ENCODE assay signal across 18 cellular contexts in genomic region chr14:55540847-55541773, GRCh38. TPM values are rescaled to one million over a fixed set of nuclear protein-coding genes. Genes with fewer than 3 reads are reported as not detected.
A peak's percentile ranks its signal among the peaks of the same experiment; 100 is the strongest.
DNase-seq lines count a peak whose midpoint lies in the region; ATAC-seq, FAIRE-seq and TF ChIP-seq lines count a peak whose summit lies in the region.
"Had no signal": no experiment of that assay in that cellular context is flagged by ENCODE, and none has a peak within 500 bp of the region (broad histone marks: within the 10 kb centered on the region; RNA-seq: fewer than 3 reads in every experiment).

No MANE protein-coding gene starts in this region.

- H4K91ac ChIP-seq in trophoblast cell (ENCODE audit: low read depth, low read length): peak overlapping the region; percentile 51

- H3K9ac ChIP-seq in endothelial cell of umbilical vein (replicated peaks; ENCODE audit: extremely low read depth, insufficient read depth, low read length): no peak overlapping the region
- H3K9ac ChIP-seq in trophoblast cell (ENCODE audit: low read length): no peak overlapping the region

- WGBS in trophoblast cell (ENCODE audit: extremely low coverage, insufficient coverage, insufficient read length): no CpG with 5 or more reads among the region's 5 CpGs

- no peak overlapping the region for H4K12ac ChIP-seq in trophoblast cell (ENCODE audit: low read depth, low read length)

- TF ChIP-seq CTCF in PC-9 (conservative IDR thresholded peaks at IDR 0.05) (no peak), endothelial cell of umbilical vein (IDR thresholded peaks at IDR 0.05; ENCODE audit: extremely low read depth in 1 of 2, insufficient read depth in 1 of 2, low read depth in 1 of 2, low read length in 2 of 2) (no peak)

- no peak overlapping the region for H3K14ac ChIP-seq in trophoblast cell (ENCODE audit: low read length)

- H2AFZ ChIP-seq in PC-9 (no peak overlapping the region), endothelial cell of umbilical vein (ENCODE audit: low read depth, low read length) (no peak overlapping the region), trophoblast cell (ENCODE audit: insufficient read depth, low read length, poor library complexity) (no peak overlapping the region)

- H3K18ac ChIP-seq in trophoblast cell (ENCODE audit: low read length): no peak overlapping the region

- no peaks in the 10 kb centered on the region; the same call in 1 of the 2 replicates for H3K9me2 ChIP-seq in PC-9 (ENCODE audit: insufficient read depth)

- H3K27ac ChIP-seq in PC-9: peak overlapping the region; percentile 67
- no peak overlapping the region for H3K27ac ChIP-seq in endothelial cell of umbilical vein (ENCODE audit: insufficient read depth, low read depth, low read length)
- no peak overlapping the region for H3K27ac ChIP-seq in trophoblast cell (ENCODE audit: low read depth, low read length)
- H3K27ac ChIP-seq: upper lobe of right lung had no signal

- no peak overlapping the region for H2AK5ac ChIP-seq in trophoblast cell (ENCODE audit: low read length)

- BruUV-seq in PC-9 (replicated peaks; lab: Mats Ljungman, UMichigan): no TSS peak
- BruUV-seq in endothelial cell of umbilical vein (replicated peaks; lab: Mats Ljungman, UMichigan): no TSS peak

- no peaks in the 10 kb centered on the region for H4K20me1 ChIP-seq in PC-9 (ENCODE audit: insufficient read depth)
- H4K20me1 ChIP-seq in endothelial cell of umbilical vein (replicated peaks; ENCODE audit: control insufficient read depth, extremely low read depth, insufficient read depth, low read length): no peaks in the 10 kb centered on the region

- H3K27me3 ChIP-seq in PC-9 (ENCODE audit: insufficient read depth, low read depth): no peaks in the 10 kb centered on the region
- H3K27me3 ChIP-seq in endothelial cell of umbilical vein (ENCODE audit: control insufficient read depth in 2 of 2, insufficient read depth in 2 of 2, low read length in 2 of 2): no peaks in the 10 kb centered on the region
- no peaks in the 10 kb centered on the region for H3K27me3 ChIP-seq in trophoblast cell (ENCODE audit: insufficient read depth, low read length)
- H3K27me3 ChIP-seq: upper lobe of right lung had no signal

- peak overlapping the region; percentile 10; the same call in 1 of the 2 replicates for H3K4me3 ChIP-seq in PC-9
- no peak overlapping the region for H3K4me3 ChIP-seq in endothelial cell of umbilical vein (replicated peaks in 1 of 3; ENCODE audit: insufficient read depth in 1 of 3, low read depth in 1 of 3, low read length in 3 of 3)
- no peak overlapping the region for H3K4me3 ChIP-seq in trophoblast cell (ENCODE audit: low read depth, low read length)
- H3K4me3 ChIP-seq: upper lobe of right lung had no signal

- peak; percentile 29 for DNase-seq in GM03348 (ENCODE audit: low spot score)
- peak in 1 of 2 experiments; percentile 77 for DNase-seq in PC-9
- peak; percentile 35 for DNase-seq in endothelial cell of umbilical vein (ENCODE audit: low read depth, low spot score)
- no peak for DNase-seq in trophoblast cell
- DNase-seq in SKM-1 (lab: John Stamatoyannopoulos, UW; ENCODE audit: unreplicated experiment): no peak
- DNase-seq in retina: no peak
- DNase-seq: activated CD4-positive, alpha-beta T cell treated with anti-CD3 and anti-CD28 coated beads for 1 hour; CD8-positive, alpha-beta memory T cell; effector CD8-positive, alpha-beta T cell; hippocampal formation; left cardiac atrium; MV-4-11; NCI-H2029; SHP77; stimulated activated naive CD4-positive, alpha-beta T cell; upper lobe of right lung had no signal

- H2BK12ac ChIP-seq in trophoblast cell (ENCODE audit: low read length): peak overlapping the region; percentile 24

- no peak overlapping the region for H3K23ac ChIP-seq in trophoblast cell (ENCODE audit: low read length)

- H3K9me3 ChIP-seq in PC-9 (ENCODE audit: insufficient read depth, low read depth) (0 out of 2 replicates have a peak, but pooled peaks cover 10% of the 10 kb centered on the region), endothelial cell of umbilical vein (replicated peaks; ENCODE audit: control insufficient read depth, insufficient read depth, low read length) (no peaks in the 10 kb centered on the region), trophoblast cell (ENCODE audit: insufficient read depth, low read depth, low read length) (no peaks in the 10 kb centered on the region)
- H3K9me3 ChIP-seq: upper lobe of right lung had no signal

- no peak overlapping the region for H2BK5ac ChIP-seq in trophoblast cell (ENCODE audit: low read depth, low read length, poor library complexity)

- peaks cover 13% of the 10 kb centered on the region for H3K79me1 ChIP-seq in trophoblast cell (ENCODE audit: low read length)

- no peak overlapping the region for H4K8ac ChIP-seq in trophoblast cell (ENCODE audit: low read depth, low read length)

- H3K4me1 ChIP-seq in PC-9 (replicated peaks; ENCODE audit: insufficient read depth): peaks cover 39% of the 10 kb centered on the region
- H3K4me1 ChIP-seq in endothelial cell of umbilical vein (ENCODE audit: control insufficient read depth, extremely low read depth, insufficient read depth, low read length): peaks cover 12% of the 10 kb centered on the region
- peaks cover 8 to 9% of the 10 kb centered on the region in 2 experiments for H3K4me1 ChIP-seq in trophoblast cell (ENCODE audit: control insufficient read depth in 1 of 2, insufficient read depth in 2 of 2, low read length in 2 of 2)
- H3K4me1 ChIP-seq: upper lobe of right lung had no signal

- no peak for ATAC-seq in GM21619 (IDR thresholded peaks at IDR 0.05; ENCODE audit: unreplicated experiment)
- ATAC-seq: left cardiac atrium, upper lobe of right lung had no signal

- POLR2A ChIA-PET in PC-9 (lab: Charles Lee; ENCODE audit: unreplicated experiment) (interaction anchor here (0.6 to 0.7 kb wide), 2 partner anchors 87 to 124 kb away, joined by 3 to 5 read pairs; no protein-coding TSS in a partner anchor), endothelial cell of umbilical vein (lab: Charles Lee) (no interaction called here)

- H3K36me3 ChIP-seq in PC-9 (ENCODE audit: low read depth): no peaks in the 10 kb centered on the region
- no peaks in the 10 kb centered on the region for H3K36me3 ChIP-seq in endothelial cell of umbilical vein (ENCODE audit: control insufficient read depth in 2 of 2, extremely low read depth in 1 of 2, insufficient read depth in 2 of 2, low read length in 2 of 2)
- H3K36me3 ChIP-seq in trophoblast cell (ENCODE audit: control insufficient read depth in 1 of 2, insufficient read depth in 2 of 2, low read length in 2 of 2): no peaks in the 10 kb centered on the region
- H3K36me3 ChIP-seq: upper lobe of right lung had no signal

- no peaks in the 10 kb centered on the region for H3K9me1 ChIP-seq in endothelial cell of umbilical vein (replicated peaks; ENCODE audit: control insufficient read depth, extremely low read depth, insufficient read depth, low read length)

- H2BK120ac ChIP-seq in trophoblast cell (ENCODE audit: insufficient read depth, low read length, poor library complexity): no peak overlapping the region

- peak; percentile 74 for FAIRE-seq in endothelial cell of umbilical vein (lab: Jason Lieb, UNC)
- FAIRE-seq: GM19239 had no signal

- H3K4me2 ChIP-seq in PC-9 (peak overlapping the region; percentile 59), endothelial cell of umbilical vein (ENCODE audit: insufficient read depth, low read length) (peak overlapping the region; percentile 28), trophoblast cell (ENCODE audit: low read length) (no peak overlapping the region)

- TF ChIP-seq POLR2A in endothelial cell of umbilical vein (IDR thresholded peaks at IDR 0.05; ENCODE audit: low read depth, low read length): no peak

- intact Hi-C loops in PC-9 (cut with micrococcal nuclease; ENCODE audit: unreplicated experiment): loop anchor here (1.0 kb wide), 1 partner anchor 16 kb away; no protein-coding TSS in a partner anchor
- intact Hi-C loops in endothelial cell of umbilical vein (cut with micrococcal nuclease): no loop called here

- H3K79me2 ChIP-seq in PC-9 (ENCODE audit: low read depth) (no peaks in the 10 kb centered on the region), endothelial cell of umbilical vein (ENCODE audit: control insufficient read depth, insufficient read depth, low read length) (no peaks in the 10 kb centered on the region), trophoblast cell (ENCODE audit: control insufficient read depth, insufficient read depth, low read length, poor library complexity) (peaks cover 5% of the 10 kb centered on the region)

- dilution Hi-C loops in endothelial cell of umbilical vein (cut with MboI; ENCODE audit: extremely low pct_ligation_motif_present, low sequenced_read_pairs): no loop called here

- H3K4ac ChIP-seq in trophoblast cell (ENCODE audit: low read depth, low read length): no peak overlapping the region

- H3F3A ChIP-seq in PC-9 (ENCODE audit: insufficient read depth, low read depth): peaks cover 25% of the 10 kb centered on the region

- CTCF ChIA-PET in PC-9 (lab: Charles Lee) (no interaction called here), endothelial cell of umbilical vein (lab: Charles Lee) (interaction anchor here (0.7 to 2.3 kb wide), 7 partner anchors 9 to 103 kb away, joined by 3 to 15 read pairs (median 3); no protein-coding TSS in a partner anchor)

TF ChIP-seq in endothelial cell of umbilical vein, 7 proteins besides CTCF, POLR2A, EP300 and RAD21:
- no peak for TF ChIP-seq MAX (IDR thresholded peaks at IDR 0.05; ENCODE audit: insufficient read depth, insufficient read length)
- no peak for TF ChIP-seq MYC (IDR thresholded peaks at IDR 0.05; ENCODE audit: low read depth, low read length)
- peak; percentile 65 for TF ChIP-seq GATA2 (IDR thresholded peaks at IDR 0.05; ENCODE audit: insufficient read depth, insufficient read length, low read depth, low read length)
- no peak for TF ChIP-seq EZH2 (IDR thresholded peaks at IDR 0.05; ENCODE audit: borderline replicate concordance, low read depth, low read length, severe bottlenecking)
- TF ChIP-seq JUN (IDR thresholded peaks at IDR 0.05; ENCODE audit: borderline replicate concordance, insufficient read depth, insufficient read length, low read depth): peak; percentile 33
- TF ChIP-seq FOS (IDR thresholded peaks at IDR 0.05; ENCODE audit: borderline replicate concordance, insufficient read depth, low read length): peak; percentile 71

RNA-seq across cellular contexts. Expression of gene KTN1, which starts 38.9 kb away (rescaled TPM):
- total RNA-seq in PC-9 (2021) (188 and 250 TPM in 2 replicates), endothelial cell of umbilical vein (135 and 148 TPM in 2 replicates)
- 21.2 and 33.2 TPM in 2 replicates for polyA plus RNA-seq in endothelial cell of umbilical vein
- 40.5 and 47.4 TPM in 2 replicates for polyA plus RNA-seq in endothelial cell of umbilical vein (2011; cell fraction: cytosol; rRNA removed)
- polyA plus RNA-seq in endothelial cell of umbilical vein (2011; cell fraction: nucleus; rRNA removed): 66.0 and 97.3 TPM in 2 replicates
- 98.0 and 138 TPM in 2 replicates for polyA plus RNA-seq in endothelial cell of umbilical vein (2012)
- polyA minus RNA-seq in endothelial cell of umbilical vein: 19.7 and 32.3 TPM in 2 replicates
- 55.5 TPM for polyA minus RNA-seq in endothelial cell of umbilical vein (2011; cell fraction: cytosol; rRNA and poly(A)+ RNA removed)
- polyA minus RNA-seq in endothelial cell of umbilical vein (2011; cell fraction: nucleus; rRNA and poly(A)+ RNA removed): 97.9 and 133 TPM in 2 replicates
- polyA plus RNA-seq in trophoblast cell (2013): 222 and 228 TPM in 2 replicates

Comparison
In these comparisons a context has a peak if more than half of its experiments do, and no peak if none do; other contexts are left out.
1. DNase-seq: peak in GM03348 (single experiment) and endothelial cell of umbilical vein (single experiment); none in trophoblast cell (0 of 2), SKM-1 (single experiment) and retina (single experiment).